In genomic region chr20:63325554-63326313, GRCh38 we compare ENCODE assay signal across 18 cellular contexts. TPM values are rescaled to one million over a fixed set of nuclear protein-coding genes. Genes with fewer than 3 reads are reported as not detected.
A peak's percentile ranks its signal among the peaks of the same experiment; 100 is the strongest.
DNase-seq lines count a peak whose midpoint lies in the region; ATAC-seq, FAIRE-seq and TF ChIP-seq lines count a peak whose summit lies in the region.
"Had no signal": no experiment of that assay in that cellular context is flagged by ENCODE, and none has a peak within 500 bp of the region (broad histone marks: within the 10 kb centered on the region; RNA-seq: fewer than 3 reads in every experiment).

No MANE protein-coding gene starts in this region.

- ATAC-seq in foreskin keratinocyte (no peak), GM21717 (IDR thresholded peaks at IDR 0.05; ENCODE audit: unreplicated experiment) (no peak)
- ATAC-seq: CD8-positive, alpha-beta T cell had no signal

- H3K4me3 ChIP-seq in right atrium auricular region (no peak overlapping the region), Loucy (ENCODE audit: low read length, poor library complexity, severe bottlenecking) (no peak overlapping the region), kidney (ENCODE audit: low read length in 2 of 2) (no peak overlapping the region)
- H3K4me3 ChIP-seq: Peyer's patch had no signal

- no peaks in the 10 kb centered on the region for H4K20me1 ChIP-seq in Loucy (ENCODE audit: insufficient read depth, low read length, poor library complexity, severe bottlenecking)

- H3K79me2 ChIP-seq in Loucy (ENCODE audit: insufficient read depth, low read length) = no peaks in the 10 kb centered on the region

- peak; percentile 19 for DNase-seq in cardiac septum (ENCODE audit: low spot score)
- no peak for DNase-seq in right atrium auricular region (ENCODE audit: low spot score)
- DNase-seq in kidney = peak; percentile 55
- DNase-seq in urothelium cell line (ENCODE audit: low spot score) = no peak
- no peak for DNase-seq in activated T-cell treated with anti-CD3 and anti-CD28 coated beads, Interleukin-2, amount 50 U/mL, for 1 hour
- no peak for DNase-seq in foreskin keratinocyte
- DNase-seq: AML-193, MM.1S, NCI-H1105, NCI-H187 treated with DMSO at 0.1 percent for 48 hours, NCI-H774, Peyer's patch had no signal

- no peaks in the 10 kb centered on the region for H3F3A ChIP-seq in Loucy (ENCODE audit: low read depth)

- no peaks in the 10 kb centered on the region for H3K9me3 ChIP-seq in right atrium auricular region
- no peaks in the 10 kb centered on the region for H3K9me3 ChIP-seq in Loucy (ENCODE audit: insufficient read depth, low read depth, low read length)
- peaks cover 0 to 5% of the 10 kb centered on the region in 2 donors for H3K9me3 ChIP-seq in kidney (ENCODE audit: control insufficient read depth in 1 of 2, low read length in 2 of 2)

- no peak overlapping the region for H3K9ac ChIP-seq in Loucy (ENCODE audit: low read depth, low read length, poor library complexity, severe bottlenecking)
- H3K9ac ChIP-seq in kidney (ENCODE audit: low read length in 2 of 2) = no peak overlapping the region

- TF ChIP-seq CTCF in right atrium auricular region (IDR thresholded peaks at IDR 0.05) (no peak), Loucy (conservative IDR thresholded peaks at IDR 0.05; ENCODE audit: low read length) (no peak), kidney (IDR thresholded peaks at IDR 0.05; ENCODE audit: borderline replicate concordance, extremely low read depth, insufficient read depth) (no peak), foreskin keratinocyte (conservative IDR thresholded peaks at IDR 0.05) (no peak)

- peak overlapping the region; percentile 22 for H3K4me2 ChIP-seq in Loucy (ENCODE audit: low read depth, low read length, poor library complexity, severe bottlenecking)

- no peak for FAIRE-seq in kidney (lab: Jason Lieb, UNC)
- FAIRE-seq in urothelium cell line (lab: Jason Lieb, UNC) = peak; percentile 20

- peaks cover 0 to 22% of the 10 kb centered on the region in 2 donors for H3K4me1 ChIP-seq in right atrium auricular region
- peaks cover 13% of the 10 kb centered on the region for H3K4me1 ChIP-seq in Loucy (ENCODE audit: insufficient read depth, low read length, poor library complexity, severe bottlenecking)
- no peaks in the 10 kb centered on the region for H3K4me1 ChIP-seq in kidney (ENCODE audit: control insufficient read depth in 1 of 2, insufficient read depth in 1 of 2, low read depth in 1 of 2, low read length in 2 of 2)
- H3K4me1 ChIP-seq in foreskin keratinocyte = no peaks in the 10 kb centered on the region
- H3K4me1 ChIP-seq: Peyer's patch had no signal

- intact Hi-C loops in cardiac septum (cut with DNase I) = no loop called here
- intact Hi-C loops in kidney (cut with DNase I) = no loop called here

- H3K27me3 ChIP-seq in right atrium auricular region (no peaks in the 10 kb centered on the region), Loucy (ENCODE audit: insufficient read depth, low read length, poor library complexity, severe bottlenecking) (no peaks in the 10 kb centered on the region), foreskin keratinocyte (peaks cover 18% of the 10 kb centered on the region)
- H3K27me3 ChIP-seq: Peyer's patch had no signal

- no peaks in the 10 kb centered on the region for H3K9me2 ChIP-seq in Loucy (replicated peaks; ENCODE audit: low read depth, low read length)

- no peaks in the 10 kb centered on the region for H3K36me3 ChIP-seq in right atrium auricular region
- no peaks in the 10 kb centered on the region for H3K36me3 ChIP-seq in Loucy (ENCODE audit: insufficient read depth, low read length)
- no peaks in the 10 kb centered on the region for H3K36me3 ChIP-seq in kidney (ENCODE audit: control insufficient read depth in 1 of 2, insufficient read depth in 2 of 2, low read length in 2 of 2)
- H3K36me3 ChIP-seq: Peyer's patch had no signal

- no peak overlapping the region for H2AFZ ChIP-seq in Loucy (ENCODE audit: low read length)

- H3K27ac ChIP-seq in right atrium auricular region (no peak overlapping the region), kidney (ENCODE audit: low read depth in 2 of 2, low read length in 2 of 2) (no peak overlapping the region), foreskin keratinocyte (no peak overlapping the region)

RNA-seq across cellular contexts. Expression of gene COL20A1, which starts 32.7 kb away (rescaled TPM):
- 0.22 TPM for total RNA-seq in cardiac septum
- not detected for total RNA-seq in right atrium auricular region
- total RNA-seq in kidney = not detected
- 0.58 TPM for polyA plus RNA-seq in kidney (ENCODE audit: insufficient read depth, low read depth, low replicate concordance)
- not detected in 2 replicates for total RNA-seq in foreskin keratinocyte
- not detected in 2 replicates for polyA plus RNA-seq in foreskin keratinocyte
- total RNA-seq: Peyer's patch had no signal

RNA-seq across cellular contexts. Expression of gene CHRNA4, which starts 35.4 kb away (rescaled TPM):
- total RNA-seq in cardiac septum (0.16 TPM), right atrium auricular region (not detected), kidney (0.44 TPM), foreskin keratinocyte (not detected in 2 replicates)
- polyA plus RNA-seq in kidney (ENCODE audit: insufficient read depth, low read depth, low replicate concordance) (0.67 TPM), foreskin keratinocyte (not detected in 2 replicates)
- total RNA-seq: CD8-positive, alpha-beta T cell; Daoy; H4; NCI-H460; Peyer's patch had no signal

RNA-seq across cellular contexts. Expression of gene ARFGAP1, which starts 53.1 kb away (rescaled TPM):
- total RNA-seq in cardiac septum (49.5 TPM), right atrium auricular region (10 to 100 TPM; 19.1 to 20.7 TPM), kidney (84.3 TPM), foreskin keratinocyte (52.2 and 64.0 TPM in 2 replicates)
- polyA plus RNA-seq in kidney (ENCODE audit: insufficient read depth, low read depth, low replicate concordance) (40.4 TPM), foreskin keratinocyte (41.0 and 50.3 TPM in 2 replicates)

Comparison
In these comparisons a context has a peak if more than half of its experiments do, and no peak if none do; other contexts are left out.
1. DNase-seq: peak in cardiac septum (single experiment) and kidney (single experiment); none in right atrium auricular region (single experiment), urothelium cell line (single experiment), activated T-cell treated with anti-CD3 and anti-CD28 coated beads, Interleukin-2, amount 50 U/mL, for 1 hour (single experiment) and foreskin keratinocyte (0 of 2).